ENCODE assay signal across 8 cellular contexts in genomic region chr21:36322083-36322424, GRCh38. TPM values are rescaled to one million over a fixed set of nuclear protein-coding genes. Genes with fewer than 3 reads are reported as not detected.
DNase-seq lines count a peak whose midpoint lies in the region; ATAC-seq and TF ChIP-seq lines count a peak whose summit lies in the region.

No MANE protein-coding gene starts in this region.

- H3K9ac ChIP-seq in Karpas-422 (ENCODE audit: low read length): peak overlapping the region; percentile 84
- peak overlapping the region in 1 of 2 donors; percentile 67 for H3K9ac ChIP-seq in colonic mucosa (ENCODE audit: low read depth in 2 of 2, low read length in 2 of 2)

- H3K27ac ChIP-seq in Karpas-422 (ENCODE audit: low read length): peak overlapping the region; percentile 33
- peak overlapping the region; percentile 99 for H3K27ac ChIP-seq in colonic mucosa

- POLR2A ChIA-PET in naive thymus-derived CD8-positive, alpha-beta T cell (lab: Charles Lee): interaction anchor here (1.1 to 6.1 kb wide), 5 partner anchors 25 to 148 kb away, joined by 4 to 207 read pairs (median 4); no protein-coding TSS in a partner anchor

- peaks cover 7 to 33% (median 8%) of the 10 kb centered on the region in 3 donors for H3K36me3 Mint-ChIP-seq in naive thymus-derived CD8-positive, alpha-beta T cell

- no peak for ATAC-seq in naive thymus-derived CD8-positive, alpha-beta T cell
- ATAC-seq in GM19397 (IDR thresholded peaks at IDR 0.05; ENCODE audit: unreplicated experiment) (no peak), GM18520 (IDR thresholded peaks at IDR 0.05; ENCODE audit: unreplicated experiment) (no peak)

- intact Hi-C loops in colonic mucosa (cut with DNase I): no loop called here

- no peaks in the 10 kb centered on the region for H3K27me3 Mint-ChIP-seq in naive thymus-derived CD8-positive, alpha-beta T cell

- H3K4me1 Mint-ChIP-seq in naive thymus-derived CD8-positive, alpha-beta T cell: peaks cover 21 to 51% (median 46%) of the 10 kb centered on the region in 4 donors

- H3K36me3 ChIP-seq in Karpas-422 (ENCODE audit: insufficient read depth, low read length) (no peaks in the 10 kb centered on the region), colonic mucosa (no peaks in the 10 kb centered on the region)

- peaks cover 61% of the 10 kb centered on the region for H3K79me2 ChIP-seq in Karpas-422 (ENCODE audit: low read length)

- no peaks in the 10 kb centered on the region for H3K9me2 ChIP-seq in Karpas-422 (replicated peaks; ENCODE audit: insufficient read depth, low read length)

- peaks cover 3% of the 10 kb centered on the region; the same call in 1 of the 2 replicates for H4K20me1 ChIP-seq in Karpas-422 (ENCODE audit: insufficient read depth, low read depth, low read length)

- DNase-seq in AG09309 (ENCODE audit: low read depth) (no peak), Karpas-422 (no peak), colonic mucosa (no peak), germinal center (ENCODE audit: low spot score) (no peak), GDM1 (lab: John Stamatoyannopoulos, UW) (no peak)
- no peak for DNase-seq in naive thymus-derived CD8-positive, alpha-beta T cell

- H3K4me2 ChIP-seq in Karpas-422 (ENCODE audit: low read depth, low read length, poor library complexity, severe bottlenecking): peak overlapping the region; percentile 89

- H3K27ac Mint-ChIP-seq in naive thymus-derived CD8-positive, alpha-beta T cell: peak overlapping the region; percentile 90 to 98 (median 96)

- peak overlapping the region; percentile 93 for H3K4me3 ChIP-seq in AG09309 (ENCODE audit: control insufficient read depth, low read depth, low read length)
- peak overlapping the region; percentile 72; the same call in 1 of the 2 replicates for H3K4me3 ChIP-seq in Karpas-422 (ENCODE audit: low read length)
- peak overlapping the region; percentile 86 for H3K4me3 ChIP-seq in colonic mucosa

- no peaks in the 10 kb centered on the region for H3K27me3 ChIP-seq in Karpas-422 (ENCODE audit: low read length)
- no peaks in the 10 kb centered on the region for H3K27me3 ChIP-seq in colonic mucosa

- no peak overlapping the region for H2AFZ ChIP-seq in Karpas-422 (ENCODE audit: low read length)

- peak overlapping the region; percentile 88 to 99 (median 94) for H3K4me3 Mint-ChIP-seq in naive thymus-derived CD8-positive, alpha-beta T cell

- H3K9me3 ChIP-seq in Karpas-422 (ENCODE audit: low read length): no peaks in the 10 kb centered on the region
- no peaks in the 10 kb centered on the region for H3K9me3 ChIP-seq in colonic mucosa

- H3K9me3 Mint-ChIP-seq in naive thymus-derived CD8-positive, alpha-beta T cell: peaks cover 0 to 5% (median 0%) of the 10 kb centered on the region in 9 donors

- peaks cover 30% of the 10 kb centered on the region for H3K4me1 ChIP-seq in Karpas-422 (ENCODE audit: low read length)
- no peaks in the 10 kb centered on the region for H3K4me1 ChIP-seq in colonic mucosa

- TF ChIP-seq CTCF in AG09309 (IDR thresholded peaks at IDR 0.05; ENCODE audit: control insufficient read depth, insufficient read depth, low read depth, low read length, missing control alignments) (no peak), colonic mucosa (IDR thresholded peaks at IDR 0.05) (no peak)

RNA-seq across cellular contexts. Expression of gene MORC3, which starts 2.1 kb away (rescaled TPM):
- 13.8 and 15.9 TPM in 2 replicates for total RNA-seq in Karpas-422 (2014; rRNA removed; shearing (Covaris generic); ENCODE audit: low replicate concordance)
- 10 to 100 TPM; 18.5 to 28.9 TPM for total RNA-seq in colonic mucosa
- 10 to 100 TPM; 80.7 to 93.6 TPM for total RNA-seq in naive thymus-derived CD8-positive, alpha-beta T cell
- 10 to 100 TPM; 21.6 to 30.3 (median 27.7) TPM for polyA plus RNA-seq in naive thymus-derived CD8-positive, alpha-beta T cell
